ENCODE assay signal across 8 cellular contexts in genomic region chr1:54474500-54475235, GRCh38.
DNase-seq lines count a peak whose midpoint lies in the region; ATAC-seq, FAIRE-seq and TF ChIP-seq lines count a peak whose summit lies in the region.

No MANE protein-coding gene starts in this region.

- peaks cover 46% of the 10 kb centered on the region for H3K27me3 Mint-ChIP-seq in dendritic cell treated with granulocyte-macrophage colony-stimulating factor and Interleukin-4, amounts not matched to agents 40 ng/mL and 50 ng/mL, for 4 days
- H3K27me3 Mint-ChIP-seq in natural killer cell (ENCODE audit: low read depth in 2 of 2): no peaks in the 10 kb centered on the region

- TF ChIP-seq CTCF in AG10803 (conservative IDR thresholded peaks at IDR 0.05; ENCODE audit: low read length) (no peak), natural killer cell (IDR thresholded peaks at IDR 0.05) (no peak)

- peak overlapping the region; percentile 60 for H3K4me3 Mint-ChIP-seq in dendritic cell treated with granulocyte-macrophage colony-stimulating factor and Interleukin-4, amounts not matched to agents 40 ng/mL and 50 ng/mL, for 4 days
- H3K4me3 Mint-ChIP-seq in natural killer cell: peak overlapping the region; percentile 86

- no peak overlapping the region for H3K27ac Mint-ChIP-seq in dendritic cell treated with granulocyte-macrophage colony-stimulating factor and Interleukin-4, amounts not matched to agents 40 ng/mL and 50 ng/mL, for 4 days
- H3K27ac Mint-ChIP-seq in natural killer cell: peak overlapping the region; percentile 88 to 91

- H3K4me3 ChIP-seq in AG10803 (ENCODE audit: low read length): peak overlapping the region; percentile 12

- DNase-seq in AG10803 (ENCODE audit: low read depth): no peak
- peak; percentile 79 for DNase-seq in NCI-H2171 (lab: John Stamatoyannopoulos, UW)
- DNase-seq in natural killer cell: no peak
- DNase-seq in RCC 7860 (ENCODE audit: low spot score): no peak
- DNase-seq in NCI-H446 treated with DMSO at 0.1 percent for 48 hours (lab: John Stamatoyannopoulos, UW): no peak
- no peak for DNase-seq in GM19240 (ENCODE audit: insufficient read length, low spot score)
- no peak for DNase-seq in COLO829 (ENCODE audit: low spot score)

- ATAC-seq in natural killer cell: peak; percentile 8 to 41 (median 20)

- H3K4me1 Mint-ChIP-seq in dendritic cell treated with granulocyte-macrophage colony-stimulating factor and Interleukin-4, amounts not matched to agents 40 ng/mL and 50 ng/mL, for 4 days (ENCODE audit: low read depth): peaks cover 44% of the 10 kb centered on the region
- peaks cover 45 to 59% of the 10 kb centered on the region in 2 donors for H3K4me1 Mint-ChIP-seq in natural killer cell

- intact Hi-C loops in dendritic cell treated with granulocyte-macrophage colony-stimulating factor and Interleukin-4, amounts not matched to agents 40 ng/mL and 50 ng/mL, for 4 days (cut with micrococcal nuclease): no loop called here
- intact Hi-C loops in natural killer cell (cut with micrococcal nuclease): no loop called here

- no peaks in the 10 kb centered on the region for H3K36me3 Mint-ChIP-seq in dendritic cell treated with granulocyte-macrophage colony-stimulating factor and Interleukin-4, amounts not matched to agents 40 ng/mL and 50 ng/mL, for 4 days (ENCODE audit: low read depth)
- no peaks in the 10 kb centered on the region for H3K36me3 Mint-ChIP-seq in natural killer cell

- no peaks in the 10 kb centered on the region for H3K9me3 Mint-ChIP-seq in dendritic cell treated with granulocyte-macrophage colony-stimulating factor and Interleukin-4, amounts not matched to agents 40 ng/mL and 50 ng/mL, for 4 days
- no peaks in the 10 kb centered on the region for H3K9me3 Mint-ChIP-seq in natural killer cell

- no peak for FAIRE-seq in RCC 7860 (lab: Jason Lieb, UNC)
